In genomic region chr14:46550836-46551235, GRCh38 we compare ENCODE assay signal across 18 cellular contexts.
"Had no signal": no experiment of that assay in that cellular context is flagged by ENCODE, and none has a peak within 500 bp of the region (broad histone marks: within the 10 kb centered on the region; RNA-seq: fewer than 3 reads in every experiment).

No MANE protein-coding gene starts in this region.

- ATAC-seq: left cardiac atrium; left lobe of liver; left ventricle myocardium superior; mucosa of descending colon; naive thymus-derived CD4-positive, alpha-beta T cell; natural killer cell treated with Interleukin-12 subunit alpha and Interleukin-12 subunit beta and Interleukin-15 and Interleukin-18, amount 100 ng/mL, for 72 hours; right lobe of liver; stimulated activated effector memory CD8-positive, alpha-beta T cell treated with anti-CD3 and anti-CD28 coated beads, Interleukin-12 subunit alpha, Interleukin-12 subunit beta, amount 100 ng/mL, for 72 hours; stimulated activated naive CD8-positive, alpha-beta T cell treated with anti-CD3 and anti-CD28 coated beads, Interleukin-15, amount 100 ng/mL, for 72 hours had no signal

- FAIRE-seq: keratinocyte had no signal

- DNase-seq: hippocampal formation; kidney glomerular epithelial cell; left cardiac atrium; left ventricle myocardium superior; midbrain; naive thymus-derived CD4-positive, alpha-beta T cell; ovary; right lobe of liver; stimulated activated CD4-positive, alpha-beta T cell treated with anti-CD3 and anti-CD28 coated beads, Interleukin-2, amount 100 ng/mL, for 24 hours; stimulated activated CD4-positive, alpha-beta T cell treated with anti-CD3 and anti-CD28 coated beads, Interleukin-4, amount 100 ng/mL, for 1 hour; stimulated activated naive CD4-positive, alpha-beta T cell; stimulated activated naive CD8-positive, alpha-beta T cell treated with anti-CD3 and anti-CD28 coated beads, Interleukin-15, amount 100 ng/mL, for 72 hours; substantia nigra had no signal
